In genomic region chr20:43938932-43939761, GRCh38 we compare ENCODE assay signal across 10 cellular contexts. TPM values are rescaled to one million over a fixed set of nuclear protein-coding genes. Genes with fewer than 3 reads are reported as not detected.
DNase-seq lines count a peak whose midpoint lies in the region; ATAC-seq and TF ChIP-seq lines count a peak whose summit lies in the region.
"Had no signal": no experiment of that assay in that cellular context is flagged by ENCODE, and none has a peak within 500 bp of the region (broad histone marks: within the 10 kb centered on the region; RNA-seq: fewer than 3 reads in every experiment).

No MANE protein-coding gene starts in this region.

- no peak for TF ChIP-seq CTCF in epithelial cell of proximal tubule (conservative IDR thresholded peaks at IDR 0.05; ENCODE audit: low read depth, low read length)
- no peak for TF ChIP-seq CTCF in parathyroid adenoma (IDR thresholded peaks at IDR 0.05)

- peak overlapping the region; percentile 29 for H3K4me2 ChIP-seq in parathyroid adenoma (ENCODE audit: low read length)

- H3K4me3 ChIP-seq in epithelial cell of proximal tubule (ENCODE audit: low read depth, low read length) (no peak overlapping the region), parathyroid adenoma (ENCODE audit: low read depth, low read length) (peak overlapping the region; percentile 17)
- H3K4me3 ChIP-seq: cardiac muscle cell, skin epidermis had no signal

- H3K27me3 ChIP-seq in parathyroid adenoma (ENCODE audit: control insufficient read depth, insufficient read depth, low read length), result no peaks in the 10 kb centered on the region
- H3K27me3 ChIP-seq: cardiac muscle cell had no signal

- no peaks in the 10 kb centered on the region for H3K79me2 ChIP-seq in parathyroid adenoma

- no peaks in the 10 kb centered on the region for H3K9me3 ChIP-seq in parathyroid adenoma (ENCODE audit: control insufficient read depth, low read length)

- H3K36me3 ChIP-seq in parathyroid adenoma (ENCODE audit: control insufficient read depth, insufficient read depth, low read length), result no peaks in the 10 kb centered on the region
- H3K36me3 ChIP-seq: cardiac muscle cell had no signal

- no peak overlapping the region for H3K9ac ChIP-seq in parathyroid adenoma

- no peak overlapping the region for H3K27ac ChIP-seq in parathyroid adenoma
- H3K27ac ChIP-seq: cardiac muscle cell had no signal

- no peak overlapping the region for H2AFZ ChIP-seq in parathyroid adenoma

- H3K4me1 ChIP-seq in parathyroid adenoma, result peaks cover 16% of the 10 kb centered on the region

- ATAC-seq in HG03196 (IDR thresholded peaks at IDR 0.05; ENCODE audit: unreplicated experiment) (no peak), GM19328 (IDR thresholded peaks at IDR 0.05; ENCODE audit: unreplicated experiment) (no peak), GM21786 (IDR thresholded peaks at IDR 0.05; ENCODE audit: unreplicated experiment) (no peak)

- peak; percentile 92 for DNase-seq in GF-D8 (lab: John Stamatoyannopoulos, UW)
- peak; percentile 67 for DNase-seq in OCI-M1 (lab: John Stamatoyannopoulos, UW)
- peak; percentile 98 for DNase-seq in epithelial cell of proximal tubule (ENCODE audit: low read depth)
- no peak for DNase-seq in occipital lobe (lab: John Stamatoyannopoulos, UW)

RNA-seq across cellular contexts. Expression of gene TOX2, which starts 24.5 kb away (rescaled TPM):
- total RNA-seq in epithelial cell of proximal tubule (2.0 and 2.5 TPM in 2 replicates), occipital lobe (0.31 TPM)
